1 cellular context compared by ENCODE assay signal in genomic region chr7:375901-376305, GRCh38.
TF ChIP-seq lines count a peak whose summit lies in the region.

No MANE protein-coding gene starts in this region.

TF ChIP-seq in SK-N-SH treated with all-trans-retinoic acid at 6 μM for 48 hours, 23 proteins besides CTCF, POLR2A, EP300 and RAD21 (continued from another document):
- no peak for TF ChIP-seq CREB5 (CRISPR knock-in tag; IDR thresholded peaks at IDR 0.05; ENCODE audit: low read depth)
- no peak for TF ChIP-seq POU6F1 (CRISPR knock-in tag; IDR thresholded peaks at IDR 0.05; ENCODE audit: borderline replicate concordance, low read depth)
- TF ChIP-seq BACH2 (CRISPR knock-in tag; IDR thresholded peaks at IDR 0.05; ENCODE audit: borderline replicate concordance): no peak
- TF ChIP-seq ISL1 (CRISPR knock-in tag; IDR thresholded peaks at IDR 0.05): no peak
- no peak for TF ChIP-seq PPARA (CRISPR knock-in tag; IDR thresholded peaks at IDR 0.05; ENCODE audit: borderline replicate concordance)
- TF ChIP-seq OSR1 (CRISPR knock-in tag; IDR thresholded peaks at IDR 0.05): no peak
- no peak for TF ChIP-seq CSDC2 (CRISPR knock-in tag; IDR thresholded peaks at IDR 0.05)
- TF ChIP-seq CSRNP3 (CRISPR knock-in tag; IDR thresholded peaks at IDR 0.05): no peak
